Comparison of ENCODE assay signal across 21 cellular contexts in genomic region chr6:3128381-3129108, GRCh38. TPM values are rescaled to one million over a fixed set of nuclear protein-coding genes. Genes with fewer than 3 reads are reported as not detected.
DNase-seq lines count a peak whose midpoint lies in the region; ATAC-seq, FAIRE-seq and TF ChIP-seq lines count a peak whose summit lies in the region.
"Had no signal": no experiment of that assay in that cellular context is flagged by ENCODE, and none has a peak within 500 bp of the region (broad histone marks: within the 10 kb centered on the region; RNA-seq: fewer than 3 reads in every experiment).

No MANE protein-coding gene starts in this region.

- H3K4ac ChIP-seq in trophoblast cell (ENCODE audit: low read depth, low read length): no peak overlapping the region

- DNase-seq in K562 (ENCODE audit: extremely low read depth in 1 of 4, low spot score in 3 of 4) (no peak), nephron progenitor cell (no peak), trophoblast cell (no peak), SKM-1 (lab: John Stamatoyannopoulos, UW; ENCODE audit: unreplicated experiment) (no peak), activated T-cell treated with anti-CD3 and anti-CD28 coated beads for 4 hours (no peak)
- DNase-seq: 8988T; Calu3; CD4-positive, alpha-beta memory T cell; DMS79 treated with DMSO at 0.1 percent for 48 hours; EL; HCEC 1CT; HFFc6 had no signal

- peak overlapping the region; percentile 67 for H3K27ac Mint-ChIP-seq in nephron progenitor cell
- H3K27ac Mint-ChIP-seq: CD4-positive, alpha-beta memory T cell; GM23338; HFFc6; IgD-negative memory B cell had no signal

- H4K91ac ChIP-seq in trophoblast cell (ENCODE audit: low read depth, low read length): no peak overlapping the region

- CTCF ChIA-PET in K562 (lab: Yijun Ruan, JAX; ENCODE audit: low intra/inter-chr PET ratio): interaction anchor here (2.8 kb wide), 1 partner anchor 123 kb away, joined by 22 read pairs; no protein-coding TSS in a partner anchor

- no peak overlapping the region for H2BK120ac ChIP-seq in trophoblast cell (ENCODE audit: insufficient read depth, low read length, poor library complexity)

- ATAC-seq in K562 (no peak), GM18858 (IDR thresholded peaks at IDR 0.05; ENCODE audit: unreplicated experiment) (no peak)
- ATAC-seq: GM23338 had no signal

- H3K79me2 ChIP-seq in DOHH2 (ENCODE audit: control insufficient read depth, low read length): no peaks in the 10 kb centered on the region
- no peaks in the 10 kb centered on the region for H3K79me2 ChIP-seq in K562 (ENCODE audit: control insufficient read depth, insufficient read depth, low read length)
- H3K79me2 ChIP-seq in trophoblast cell (ENCODE audit: control insufficient read depth, insufficient read depth, low read length, poor library complexity): no peaks in the 10 kb centered on the region

- H3K36me3 ChIP-seq in DOHH2 (ENCODE audit: control insufficient read depth, low read length) (peaks cover 30% of the 10 kb centered on the region), K562 (ENCODE audit: control insufficient read depth, insufficient read depth, low read length) (no peaks in the 10 kb centered on the region), trophoblast cell (ENCODE audit: control insufficient read depth in 1 of 2, insufficient read depth in 2 of 2, low read length in 2 of 2) (peaks cover 35 to 36% of the 10 kb centered on the region in 2 experiments)

- H3K27ac ChIP-seq in DOHH2 (ENCODE audit: low read depth, low read length) (no peak overlapping the region), K562 (ENCODE audit: extremely low read depth, low read depth, low read length) (no peak overlapping the region), trophoblast cell (ENCODE audit: low read depth, low read length) (no peak overlapping the region)
- H3K27ac ChIP-seq: BLaER1 had no signal

- TF ChIP-seq RAD21 in K562 (CRISPR knock-in tag; conservative IDR thresholded peaks at IDR 0.05 in 1 of 2, IDR thresholded peaks at IDR 0.05 in 1 of 2): no peak

- no peaks in the 10 kb centered on the region for H3K27me3 Mint-ChIP-seq in nephron progenitor cell (ENCODE audit: low read depth, poor library complexity)
- H3K27me3 Mint-ChIP-seq: CD4-positive, alpha-beta memory T cell; IgD-negative memory B cell had no signal

- H3K4me2 ChIP-seq in DOHH2 (ENCODE audit: low read length) (peak overlapping the region; percentile 29; the same call in 1 of the 2 replicates), K562 (ENCODE audit: insufficient read depth, low read length) (no peak overlapping the region), trophoblast cell (ENCODE audit: low read length) (no peak overlapping the region)
- H3K4me2 ChIP-seq: BLaER1, GM23338 had no signal

- no peak for TF ChIP-seq CTCF in DOHH2 (IDR thresholded peaks at IDR 0.05; ENCODE audit: low read depth, low read length, poor library complexity, severe bottlenecking)
- TF ChIP-seq CTCF in K562 (IDR thresholded peaks at IDR 0.05 in 2 of 3, conservative IDR thresholded peaks at IDR 0.05 in 1 of 3; ENCODE audit: insufficient read depth in 2 of 3, low read depth in 1 of 3, low read length in 3 of 3): no peak
- TF ChIP-seq CTCF in nephron progenitor cell (IDR thresholded peaks at IDR 0.05): no peak

- no peak for TF ChIP-seq EP300 in K562 (IDR thresholded peaks at IDR 0.05; ENCODE audit: low read length)

- H3K9me3 Mint-ChIP-seq in nephron progenitor cell: no peaks in the 10 kb centered on the region
- H3K9me3 Mint-ChIP-seq: CD14-positive monocyte; CD4-positive, alpha-beta memory T cell; GM23338; HFFc6; IgD-negative memory B cell had no signal

- FAIRE-seq in K562 (lab: Jason Lieb, UNC): peak; percentile 46
- FAIRE-seq: GM12891, H54, HTR-8/SVneo had no signal

- no peak overlapping the region for H2AK5ac ChIP-seq in trophoblast cell (ENCODE audit: low read length)

- peaks cover 9% of the 10 kb centered on the region for H3F3A ChIP-seq in DOHH2 (ENCODE audit: control insufficient read depth, insufficient read depth)

- TF ChIP-seq POLR2A in K562 (conservative IDR thresholded peaks at IDR 0.05): no peak

- H3K4me1 Mint-ChIP-seq in nephron progenitor cell: peaks cover 35% of the 10 kb centered on the region
- H3K4me1 Mint-ChIP-seq: CD14-positive monocyte had no signal

- no peaks in the 10 kb centered on the region for H3K9me3 ChIP-seq in DOHH2 (ENCODE audit: control insufficient read depth, insufficient read depth, low read length)
- H3K9me3 ChIP-seq in K562 (replicated peaks; ENCODE audit: control insufficient read depth, insufficient read depth, low read depth, low read length): no peaks in the 10 kb centered on the region
- H3K9me3 ChIP-seq in trophoblast cell (ENCODE audit: insufficient read depth, low read depth, low read length): peaks cover 3% of the 10 kb centered on the region
- H3K9me3 ChIP-seq: BLaER1 had no signal

- intact Hi-C loops in K562 (cut with micrococcal nuclease): loop anchor here (5.0 kb wide), 1 partner anchor 604 kb away; no protein-coding TSS in a partner anchor

- no peaks in the 10 kb centered on the region for H3K9me1 ChIP-seq in K562 (ENCODE audit: control insufficient read depth, insufficient read depth, low read length)

- peaks cover 46% of the 10 kb centered on the region for H3K4me1 ChIP-seq in DOHH2 (ENCODE audit: control insufficient read depth, low read length)
- H3K4me1 ChIP-seq in K562 (replicated peaks in 1 of 2; ENCODE audit: control insufficient read depth in 2 of 2, insufficient read depth in 2 of 2, low read length in 2 of 2): peaks cover 8 to 15% of the 10 kb centered on the region in 2 experiments; a peak in 4 of 5 replicates
- no peaks in the 10 kb centered on the region for H3K4me1 ChIP-seq in trophoblast cell (ENCODE audit: control insufficient read depth in 1 of 2, insufficient read depth in 2 of 2, low read length in 2 of 2)

- in situ Hi-C loops in K562 (cut with MboI): loop anchor here (5.0 to 10.0 kb wide), 3 partner anchors 119 to 604 kb away; partner anchors contain the start of gene NQO2

- BruUV-seq in K562 (replicated peaks; lab: Mats Ljungman, UMichigan): no TSS peak

- H3K18ac ChIP-seq in trophoblast cell (ENCODE audit: low read length): no peak overlapping the region

- H2BK12ac ChIP-seq in trophoblast cell (ENCODE audit: low read length): no peak overlapping the region

- no peak overlapping the region for H2BK5ac ChIP-seq in trophoblast cell (ENCODE audit: low read depth, low read length, poor library complexity)

- no peaks in the 10 kb centered on the region for H3K9me2 ChIP-seq in DOHH2 (replicated peaks; ENCODE audit: control insufficient read depth, low read length)

- no peaks in the 10 kb centered on the region for H3K79me1 ChIP-seq in trophoblast cell (ENCODE audit: low read length)

- no peaks in the 10 kb centered on the region for H3K27me3 ChIP-seq in DOHH2 (ENCODE audit: control insufficient read depth, low read length)
- no peaks in the 10 kb centered on the region for H3K27me3 ChIP-seq in K562 (ENCODE audit: control insufficient read depth in 2 of 2, insufficient read depth in 2 of 2, low read length in 2 of 2)
- H3K27me3 ChIP-seq in trophoblast cell (ENCODE audit: insufficient read depth, low read length): no peaks in the 10 kb centered on the region
- H3K27me3 ChIP-seq: BLaER1 had no signal

- no peak overlapping the region for H4K8ac ChIP-seq in trophoblast cell (ENCODE audit: low read depth, low read length)

- H4K20me1 ChIP-seq in DOHH2 (ENCODE audit: control insufficient read depth, insufficient read depth, low read depth, low read length): no peaks in the 10 kb centered on the region
- no peaks in the 10 kb centered on the region for H4K20me1 ChIP-seq in K562 (replicated peaks; ENCODE audit: control insufficient read depth, insufficient read depth, low read length)
- H4K20me1 ChIP-seq: BLaER1 had no signal

- whole genome bisulfite sequencing in K562 (ENCODE audit: insufficient coverage, low coverage, missing lambda C conversion rate): 76% methylated on average over 15 of the region's 15 CpGs
- no CpG with 5 or more reads among the region's 15 CpGs for WGBS in trophoblast cell (ENCODE audit: extremely low coverage, insufficient coverage, insufficient read length)

- H3K9ac ChIP-seq in K562 (ENCODE audit: insufficient read depth in 1 of 2, low read depth in 2 of 2, low read length in 2 of 2): no peak overlapping the region
- H3K9ac ChIP-seq in trophoblast cell (ENCODE audit: low read length): no peak overlapping the region
- H3K9ac ChIP-seq: BLaER1 had no signal

- H3K4me3 Mint-ChIP-seq in nephron progenitor cell: no peak overlapping the region
- H3K4me3 Mint-ChIP-seq: CD14-positive monocyte; CD4-positive, alpha-beta memory T cell; GM23338; HFFc6; IgD-negative memory B cell had no signal

- H2AFZ ChIP-seq in K562 (ENCODE audit: low read depth, low read length) (no peak overlapping the region), trophoblast cell (ENCODE audit: insufficient read depth, low read length, poor library complexity) (no peak overlapping the region)
- H2AFZ ChIP-seq: GM23338 had no signal

- H3K14ac ChIP-seq in trophoblast cell (ENCODE audit: low read length): no peak overlapping the region

- no peak overlapping the region for H4K12ac ChIP-seq in trophoblast cell (ENCODE audit: low read depth, low read length)

- POLR2A ChIA-PET in K562 (lab: Yijun Ruan, JAX): interaction anchor here (0.5 to 2.0 kb wide), 4 partner anchors 15 to 130 kb away, joined by 3 to 5 read pairs (median 4); partner anchors contain the start of gene PSMG4

- H3K4me3 ChIP-seq in DOHH2 (ENCODE audit: low read length) (no peak overlapping the region), K562 (no peak overlapping the region), trophoblast cell (ENCODE audit: low read depth, low read length) (no peak overlapping the region)
- H3K4me3 ChIP-seq: BLaER1, GM23338 had no signal

- peaks cover 55% of the 10 kb centered on the region for H3K36me3 Mint-ChIP-seq in nephron progenitor cell (ENCODE audit: low read depth)

- peak overlapping the region; percentile 80 for H3K23ac ChIP-seq in trophoblast cell (ENCODE audit: low read length)

RNA-seq across cellular contexts. Expression of gene BPHL, which starts 10.0 kb away (rescaled TPM):
- total RNA-seq in K562 (2011; cell fraction: chromatin; rRNA removed; ENCODE audit: low replicate concordance): 15.8 and 23.9 TPM in 2 replicates
- 10.9 and 11.7 TPM in 2 replicates for total RNA-seq in K562 (2011; cell fraction: nucleolus; rRNA removed)
- total RNA-seq in K562 (2011; cell fraction: nucleoplasm; rRNA removed): 18.0 and 24.7 TPM in 2 replicates
- 4.1 and 6.3 TPM in 2 replicates for total RNA-seq in K562 (2014; rRNA removed)
- 8.5 and 9.8 TPM in 2 replicates for total RNA-seq in K562 (2014; rRNA removed; fragmentation: Illumina TruSeq; extraction: Trizol)
- total RNA-seq in K562 (2015; rRNA removed; fragmentation: Illumina TruSeq; extraction: Trizol): 7.1 and 8.2 TPM in 2 replicates
- total RNA-seq in K562 (2021): 10.3 and 10.4 TPM in 2 replicates
- 14.0 and 17.4 TPM in 2 replicates for polyA plus RNA-seq in K562 (2011; rRNA removed)
- 7.7 and 9.2 TPM in 2 replicates for polyA plus RNA-seq in K562 (2011; cell fraction: cytosol; rRNA removed)
- 14.9 and 16.2 TPM in 2 replicates for polyA plus RNA-seq in K562 (2011; cell fraction: nucleus; rRNA removed)
- polyA plus RNA-seq in K562 (2012): 6.9 and 17.7 TPM in 2 replicates
- 6.6 and 8.2 TPM in 2 replicates for polyA plus RNA-seq in K562 (2014; fragmentation: Illumina TruSeq; extraction: Trizol)
- 1 to 10 TPM; 3.5 to 9.3 TPM for polyA plus RNA-seq in K562 (2014; fragmentation: Nextera tagmentation; extraction: Ambion mirVana)
- polyA plus RNA-seq in K562 (2014; rRNA removed): 6.3 and 8.1 TPM in 2 replicates
- polyA minus RNA-seq in K562 (2011; rRNA and poly(A)+ RNA removed): 9.0 and 11.6 TPM in 2 replicates
- polyA minus RNA-seq in K562 (2011; cell fraction: cytosol; rRNA and poly(A)+ RNA removed): 5.0 and 10.1 TPM in 2 replicates
- 10.9 and 12.1 TPM in 2 replicates for polyA minus RNA-seq in K562 (2011; cell fraction: nucleus; rRNA and poly(A)+ RNA removed)
- 21.0 and 22.0 TPM in 2 replicates for polyA plus RNA-seq in trophoblast cell (2013)

RNA-seq across cellular contexts. Expression of gene TUBB2A, which starts 28.8 kb away (rescaled TPM):
- total RNA-seq in K562 (2011; cell fraction: chromatin; rRNA removed; ENCODE audit: low replicate concordance): 19.1 and 41.5 TPM in 2 replicates
- total RNA-seq in K562 (2011; cell fraction: nucleolus; rRNA removed): 35.0 and 37.2 TPM in 2 replicates
- 24.8 and 26.5 TPM in 2 replicates for total RNA-seq in K562 (2011; cell fraction: nucleoplasm; rRNA removed)
- total RNA-seq in K562 (2014; rRNA removed) (92.1 and 101 TPM in 2 replicates), K562 (2014; rRNA removed; fragmentation: Illumina TruSeq; extraction: Trizol) (18.1 and 23.5 TPM in 2 replicates), K562 (2015; rRNA removed; fragmentation: Illumina TruSeq; extraction: Trizol) (43.2 and 44.9 TPM in 2 replicates), K562 (2021) (81.8 and 82.4 TPM in 2 replicates)
- polyA plus RNA-seq in K562 (2011; rRNA removed) (45.6 and 52.0 TPM in 2 replicates), K562 (2014; fragmentation: Illumina TruSeq; extraction: Trizol) (50.1 and 68.1 TPM in 2 replicates), K562 (2014; fragmentation: Nextera tagmentation; extraction: Ambion mirVana) (1 to 10 TPM; 3.6 to 6.3 TPM), K562 (2014; rRNA removed) (73.1 and 73.4 TPM in 2 replicates)
- polyA plus RNA-seq in K562 (2011; cell fraction: cytosol; rRNA removed): 57.7 and 124 TPM in 2 replicates
- 49.0 and 58.3 TPM in 2 replicates for polyA plus RNA-seq in K562 (2011; cell fraction: nucleus; rRNA removed)
- polyA plus RNA-seq in K562 (2012): 70.6 and 119 TPM in 2 replicates
- polyA minus RNA-seq in K562 (2011; rRNA and poly(A)+ RNA removed): 29.1 and 41.2 TPM in 2 replicates
- polyA minus RNA-seq in K562 (2011; cell fraction: cytosol; rRNA and poly(A)+ RNA removed): 61.6 and 63.4 TPM in 2 replicates
- 17.5 and 22.9 TPM in 2 replicates for polyA minus RNA-seq in K562 (2011; cell fraction: nucleus; rRNA and poly(A)+ RNA removed)
- polyA plus RNA-seq in trophoblast cell (2013): 167 and 171 TPM in 2 replicates
